8 cellular contexts compared by ENCODE assay signal in genomic region chr10:73358331-73359279, GRCh38. TPM values are rescaled to one million over a fixed set of nuclear protein-coding genes. Genes with fewer than 3 reads are reported as not detected.
DNase-seq lines count a peak whose midpoint lies in the region; ATAC-seq, FAIRE-seq and TF ChIP-seq lines count a peak whose summit lies in the region.

Gene CFAP70, minus strand, starts transcription at chr10:73358864. Its CDS starts 4,068 bp downstream, at chr10:73354796.

- DNase-seq in GM18507 (ENCODE audit: extremely low spot score, insufficient read length, low read depth) (peak; percentile 89), NCI-H2029 (lab: John Stamatoyannopoulos, UW) (peak; percentile 87), T1000 (lab: John Stamatoyannopoulos, UW) (peak; percentile 92), astrocyte of the spinal cord (ENCODE audit: low read depth, low spot score) (peak; percentile 96), hypothalamus (lab: John Stamatoyannopoulos, UW) (peak; percentile 11 to 94 (median 77)), renal cortical epithelial cell (ENCODE audit: low read depth) (peak; percentile 96), cortex of kidney (lab: John Stamatoyannopoulos, UW) (no peak)

- H3K4me3 ChIP-seq in astrocyte of the spinal cord (ENCODE audit: low read depth, low read length): peak within 1 kb of the TSS; percentile 73

- in situ Hi-C loops in astrocyte of the spinal cord (cut with HindIII; ENCODE audit: low sequenced_read_pairs): no loop called here

- peak; percentile 99 for FAIRE-seq in GM18507 (lab: Jason Lieb, UNC)

- no peak for TF ChIP-seq CTCF in astrocyte of the spinal cord (IDR thresholded peaks at IDR 0.05; ENCODE audit: low read depth, low read length)

- peak; percentile 78 for ATAC-seq in HG02973 (IDR thresholded peaks at IDR 0.05; ENCODE audit: unreplicated experiment)

RNA-seq across cellular contexts. Expression of gene CFAP70, which starts in this region (rescaled TPM):
- 0.52 and 3.7 TPM in 2 replicates for total RNA-seq in renal cortical epithelial cell
